22 cellular contexts compared by ENCODE assay signal in the genomic region with DNA sequence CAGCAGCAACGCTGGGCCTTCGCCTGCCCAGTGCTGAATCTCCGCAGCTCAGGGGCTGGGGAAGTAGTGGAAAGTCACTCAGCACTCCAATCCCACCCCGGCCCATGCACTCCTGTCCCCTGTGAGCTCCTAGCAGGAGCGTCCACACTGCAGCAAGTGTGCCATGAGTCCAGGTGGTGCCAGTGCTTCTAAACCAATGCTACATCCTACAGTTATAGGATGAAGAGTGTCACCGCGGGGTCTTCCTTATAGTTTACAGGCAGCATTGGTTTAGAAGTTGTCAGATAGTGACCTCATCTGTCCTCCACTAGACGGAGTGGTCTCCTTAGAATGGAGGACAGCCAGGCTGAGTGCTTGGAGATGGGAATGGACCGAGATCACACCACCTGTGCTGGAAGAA.
DNase-seq lines count a peak whose midpoint lies in the region; ATAC-seq and TF ChIP-seq lines count a peak whose summit lies in the region.
"Had no signal": no experiment of that assay in that cellular context is flagged by ENCODE, and none has a peak within 500 bp of the region (broad histone marks: within the 10 kb centered on the region; RNA-seq: fewer than 3 reads in every experiment).

No MANE protein-coding gene starts in this region.

- POLR2A ChIA-PET in WTC11 (lab: Charles Lee) = no interaction called here

- H3K9ac ChIP-seq in endodermal cell (ENCODE audit: extremely low read depth, low read length, poor library complexity, severe bottlenecking) = no peak overlapping the region
- peak overlapping the region; percentile 59 for H3K9ac ChIP-seq in trophoblast cell (ENCODE audit: low read length)
- H3K9ac ChIP-seq: BLaER1 had no signal

- no peak overlapping the region for H4K8ac ChIP-seq in trophoblast cell (ENCODE audit: low read depth, low read length)

- H3K23ac ChIP-seq in trophoblast cell (ENCODE audit: low read length) = no peak overlapping the region

- H3K9me3 ChIP-seq in endodermal cell (ENCODE audit: control insufficient read depth, low read length) (no peaks in the 10 kb centered on the region), trophoblast cell (ENCODE audit: insufficient read depth, low read depth, low read length) (no peaks in the 10 kb centered on the region), aorta (ENCODE audit: control insufficient read depth, low read length) (no peaks in the 10 kb centered on the region)
- H3K9me3 ChIP-seq: BE2C, BLaER1 had no signal

- ATAC-seq in WTC11 (no peak), aorta (ENCODE audit: low FRiP score) (peak; percentile 26), GM19023 (IDR thresholded peaks at IDR 0.05; ENCODE audit: unreplicated experiment) (no peak), HG03457 (IDR thresholded peaks at IDR 0.05; ENCODE audit: unreplicated experiment) (no peak)

- H3K36me3 Mint-ChIP-seq in WTC11 (peaks cover 55% of the 10 kb centered on the region), endodermal cell (ENCODE audit: low read depth) (peaks cover 69% of the 10 kb centered on the region)
- H3K36me3 Mint-ChIP-seq: CD14-positive monocyte; CD4-positive, alpha-beta memory T cell; CD4-positive, CD25-positive, alpha-beta regulatory T cell; CD8-positive, alpha-beta memory T cell had no signal

- CTCF ChIA-PET in WTC11 (lab: Charles Lee) = no interaction called here

- H3K27ac Mint-ChIP-seq in WTC11 (peak overlapping the region; percentile 86), endodermal cell (peak overlapping the region; percentile 19)
- H3K27ac Mint-ChIP-seq: CD14-positive monocyte; CD4-positive, alpha-beta memory T cell; CD8-positive, alpha-beta memory T cell had no signal

- DNase-seq in WTC11 (ENCODE audit: low spot score) (no peak), endodermal cell (no peak), trophoblast cell (no peak), aorta (no peak)
- no peak for DNase-seq in activated CD4-positive, alpha-beta T cell treated with anti-CD3 and anti-CD28 coated beads, Interleukin-2, amount 50 U/mL, for 4 hours
- DNase-seq: 8988T; ACHN; BE2C; C1 segment of cervical spinal cord; CD4-positive, alpha-beta memory T cell; CD4-positive, CD25-positive, alpha-beta regulatory T cell; CD8-positive, alpha-beta memory T cell; COR-L47; DMS 273 treated with DMSO at 0.1 percent for 48 hours; DMS153; DMS53; DMS79 treated with DMSO at 0.1 percent for 48 hours; GF-D8 had no signal

- peak overlapping the region; percentile 23 for H2AFZ ChIP-seq in trophoblast cell (ENCODE audit: insufficient read depth, low read length, poor library complexity)

- no peak overlapping the region for H2AK5ac ChIP-seq in trophoblast cell (ENCODE audit: low read length)

- H3K27ac ChIP-seq in endodermal cell (ENCODE audit: low read depth, low read length) (no peak overlapping the region), trophoblast cell (ENCODE audit: low read depth, low read length) (no peak overlapping the region), aorta (ENCODE audit: low read depth in 1 of 2, low read length in 2 of 2) (no peak overlapping the region)
- H3K27ac ChIP-seq: BLaER1 had no signal

- no peak overlapping the region for H3K4me3 Mint-ChIP-seq in WTC11
- no peak overlapping the region for H3K4me3 Mint-ChIP-seq in endodermal cell
- H3K4me3 Mint-ChIP-seq: CD14-positive monocyte; CD4-positive, alpha-beta memory T cell; CD4-positive, CD25-positive, alpha-beta regulatory T cell; CD8-positive, alpha-beta memory T cell had no signal

- H3K27me3 ChIP-seq in endodermal cell (ENCODE audit: control insufficient read depth, insufficient read depth, low read length, poor library complexity, severe bottlenecking) (no peaks in the 10 kb centered on the region), trophoblast cell (ENCODE audit: insufficient read depth, low read length) (no peaks in the 10 kb centered on the region), aorta (ENCODE audit: control insufficient read depth in 1 of 2, insufficient read depth in 2 of 2, low read length in 1 of 2) (no peaks in the 10 kb centered on the region)
- H3K27me3 ChIP-seq: BE2C, BLaER1 had no signal

- H3K9me3 Mint-ChIP-seq in WTC11 (no peaks in the 10 kb centered on the region; the same call in 1 of the 2 replicates), endodermal cell (no peaks in the 10 kb centered on the region)

- no peaks in the 10 kb centered on the region for H3K79me1 ChIP-seq in trophoblast cell (ENCODE audit: low read length)

- H3K27me3 Mint-ChIP-seq in WTC11 (ENCODE audit: low read depth) = no peaks in the 10 kb centered on the region
- H3K27me3 Mint-ChIP-seq in endodermal cell (ENCODE audit: insufficient read depth) = no peaks in the 10 kb centered on the region
- H3K27me3 Mint-ChIP-seq: CD4-positive, alpha-beta memory T cell; CD4-positive, CD25-positive, alpha-beta regulatory T cell had no signal

- intact Hi-C loops in aorta (cut with DNase I) = no loop called here

- H2BK5ac ChIP-seq in trophoblast cell (ENCODE audit: low read depth, low read length, poor library complexity) = no peak overlapping the region

- H3K4ac ChIP-seq in trophoblast cell (ENCODE audit: low read depth, low read length) = no peak overlapping the region

- no peak overlapping the region for H3K4me2 ChIP-seq in trophoblast cell (ENCODE audit: low read length)
- H3K4me2 ChIP-seq: BLaER1 had no signal

- H3K4me1 Mint-ChIP-seq in WTC11 (peaks cover 2% of the 10 kb centered on the region; the same call in 1 of the 2 replicates), endodermal cell (peaks cover 10% of the 10 kb centered on the region)
- H3K4me1 Mint-ChIP-seq: CD14-positive monocyte; CD4-positive, alpha-beta memory T cell; CD4-positive, CD25-positive, alpha-beta regulatory T cell; CD8-positive, alpha-beta memory T cell had no signal

- H2BK120ac ChIP-seq in trophoblast cell (ENCODE audit: insufficient read depth, low read length, poor library complexity) = no peak overlapping the region

- H3K14ac ChIP-seq in trophoblast cell (ENCODE audit: low read length) = no peak overlapping the region

- H3K36me3 ChIP-seq in endodermal cell (ENCODE audit: control insufficient read depth, insufficient read depth, low read length) (peaks cover 51% of the 10 kb centered on the region), trophoblast cell (ENCODE audit: control insufficient read depth in 1 of 2, insufficient read depth in 2 of 2, low read length in 2 of 2) (no peaks in the 10 kb centered on the region), aorta (ENCODE audit: control insufficient read depth in 1 of 2, insufficient read depth in 2 of 2, low read length in 1 of 2) (no peaks in the 10 kb centered on the region)
- H3K36me3 ChIP-seq: BLaER1 had no signal

- no peak overlapping the region for H3K18ac ChIP-seq in trophoblast cell (ENCODE audit: low read length)

- no peak overlapping the region for H4K12ac ChIP-seq in trophoblast cell (ENCODE audit: low read depth, low read length)

- no peak for TF ChIP-seq CTCF in WTC11 (IDR thresholded peaks at IDR 0.05)
- no peak for TF ChIP-seq CTCF in endodermal cell (conservative IDR thresholded peaks at IDR 0.05)

- H3K4me1 ChIP-seq in endodermal cell (ENCODE audit: control insufficient read depth, insufficient read depth, low read length) (no peaks in the 10 kb centered on the region), trophoblast cell (ENCODE audit: control insufficient read depth in 1 of 2, insufficient read depth in 2 of 2, low read length in 2 of 2) (no peaks in the 10 kb centered on the region), aorta (ENCODE audit: control insufficient read depth in 1 of 2, insufficient read depth in 2 of 2, low read length in 2 of 2) (no peaks in the 10 kb centered on the region)
- H3K4me1 ChIP-seq: BE2C, BLaER1 had no signal

- H3K4me3 ChIP-seq in endodermal cell (ENCODE audit: low read length) (no peak overlapping the region), trophoblast cell (ENCODE audit: low read depth, low read length) (no peak overlapping the region), aorta (ENCODE audit: low read length in 2 of 2) (no peak overlapping the region)
- H3K4me3 ChIP-seq: BLaER1 had no signal

- H2BK12ac ChIP-seq in trophoblast cell (ENCODE audit: low read length) = no peak overlapping the region

- H4K91ac ChIP-seq in trophoblast cell (ENCODE audit: low read depth, low read length) = no peak overlapping the region

- H3K79me2 ChIP-seq in trophoblast cell (ENCODE audit: control insufficient read depth, insufficient read depth, low read length, poor library complexity) = no peaks in the 10 kb centered on the region

- WGBS in endodermal cell (ENCODE audit: insufficient coverage in 1 of 2, insufficient read length in 1 of 2), 2 experiments = 94 to 100% methylated on average over 6 to 9 of the region's 9 CpGs
- WGBS in trophoblast cell (ENCODE audit: extremely low coverage, insufficient coverage, insufficient read length) = no CpG with 5 or more reads among the region's 9 CpGs
- 86 to 91% methylated on average over 9 of the region's 9 CpGs for WGBS in aorta, 2 donors

TF ChIP-seq in WTC11, 78 proteins besides CTCF, POLR2A, EP300 and RAD21:
- TF ChIP-seq, protein P1, sequence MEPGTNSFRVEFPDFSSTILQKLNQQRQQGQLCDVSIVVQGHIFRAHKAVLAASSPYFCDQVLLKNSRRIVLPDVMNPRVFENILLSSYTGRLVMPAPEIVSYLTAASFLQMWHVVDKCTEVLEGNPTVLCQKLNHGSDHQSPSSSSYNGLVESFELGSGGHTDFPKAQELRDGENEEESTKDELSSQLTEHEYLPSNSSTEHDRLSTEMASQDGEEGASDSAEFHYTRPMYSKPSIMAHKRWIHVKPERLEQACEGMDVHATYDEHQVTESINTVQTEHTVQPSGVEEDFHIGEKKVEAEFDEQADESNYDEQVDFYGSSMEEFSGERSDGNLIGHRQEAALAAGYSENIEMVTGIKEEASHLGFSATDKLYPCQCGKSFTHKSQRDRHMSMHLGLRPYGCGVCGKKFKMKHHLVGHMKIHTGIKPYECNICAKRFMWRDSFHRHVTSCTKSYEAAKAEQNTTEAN (CRISPR knock-in tag; IDR thresholded peaks at IDR 0.05) = no peak
- no peak for TF ChIP-seq ZNF121 (CRISPR knock-in tag; IDR thresholded peaks at IDR 0.05)
- no peak for TF ChIP-seq TEAD4 (CRISPR knock-in tag; IDR thresholded peaks at IDR 0.05)
